Comparison of ENCODE assay signal across 18 cellular contexts in genomic region chr9:124733964-124734740, GRCh38. TPM values are rescaled to one million over a fixed set of nuclear protein-coding genes. Genes with fewer than 3 reads are reported as not detected.
DNase-seq lines count a peak whose midpoint lies in the region; ATAC-seq and TF ChIP-seq lines count a peak whose summit lies in the region.
"Had no signal": no experiment of that assay in that cellular context is flagged by ENCODE, and none has a peak within 500 bp of the region (broad histone marks: within the 10 kb centered on the region; RNA-seq: fewer than 3 reads in every experiment).

No MANE protein-coding gene starts in this region.

- no peaks in the 10 kb centered on the region for H3K9me3 ChIP-seq in PC-3 (ENCODE audit: low read length)
- no peaks in the 10 kb centered on the region for H3K9me3 ChIP-seq in psoas muscle
- no peaks in the 10 kb centered on the region for H3K9me3 ChIP-seq in T-helper 17 cell (ENCODE audit: control insufficient read depth, low read length, poor library complexity, severe bottlenecking)
- no peaks in the 10 kb centered on the region for H3K9me3 ChIP-seq in ascending aorta
- H3K9me3 ChIP-seq: HAP-1, MG63 had no signal

- H3K27ac ChIP-seq in PC-3 (ENCODE audit: low read length) = no peak overlapping the region
- H3K27ac ChIP-seq in foreskin keratinocyte = no peak overlapping the region
- H3K27ac ChIP-seq in psoas muscle = peak overlapping the region; percentile 30
- no peak overlapping the region for H3K27ac ChIP-seq in ascending aorta

- ATAC-seq in PC-3 (no peak), foreskin keratinocyte (peak; percentile 54), psoas muscle (peak; percentile 55 to 83 (median 80)), T-helper 17 cell (no peak)
- ATAC-seq: natural killer cell had no signal

- H3K36me3 ChIP-seq in PC-3 (ENCODE audit: low read depth, low read length) (no peaks in the 10 kb centered on the region), psoas muscle (ENCODE audit: insufficient read depth in 1 of 2, low read depth in 1 of 2) (no peaks in the 10 kb centered on the region), ascending aorta (no peaks in the 10 kb centered on the region)
- H3K36me3 ChIP-seq: HAP-1, MG63 had no signal

- H3K9ac ChIP-seq in PC-3 (ENCODE audit: low read length) = no peak overlapping the region

- H2AFZ ChIP-seq in PC-3 (ENCODE audit: low read length) = no peak overlapping the region

- peaks cover 41% of the 10 kb centered on the region for H3K27me3 Mint-ChIP-seq in T-helper 17 cell

- H3K4me1 ChIP-seq in PC-3 (ENCODE audit: insufficient read depth, low read length) = peaks cover 14% of the 10 kb centered on the region
- peaks cover 11% of the 10 kb centered on the region for H3K4me1 ChIP-seq in foreskin keratinocyte
- H3K4me1 ChIP-seq in psoas muscle = peaks cover 13% of the 10 kb centered on the region
- no peaks in the 10 kb centered on the region for H3K4me1 ChIP-seq in ascending aorta

- 0 out of 2 replicates have a peak, but pooled peaks cover 3% of the 10 kb centered on the region for H3K79me2 ChIP-seq in PC-3 (ENCODE audit: low read length)

- H3K4me2 ChIP-seq in PC-3 (ENCODE audit: low read length) = peak overlapping the region; percentile 69; the same call in 1 of the 2 replicates

- CTCF ChIA-PET in PC-3 (lab: Charles Lee) = no interaction called here

- H3K9me2 ChIP-seq in PC-3 (replicated peaks; ENCODE audit: low read length) = no peaks in the 10 kb centered on the region

- H3F3A ChIP-seq in PC-3 (ENCODE audit: low read length, unreplicated experiment) = no peaks in the 10 kb centered on the region

- no peak overlapping the region for H3K27ac Mint-ChIP-seq in T-helper 17 cell
- H3K27ac Mint-ChIP-seq: activated CD4-positive, alpha-beta T cell treated with anti-CD3 and anti-CD28 coated beads, Interleukin-2, amount 10 ng/mL, durations not matched to agents 7 days and 5 days; activated naive CD4-positive, alpha-beta T cell treated with anti-CD3 and anti-CD28 coated beads, Interleukin-2, amount 50 U/mL, for 72 hours; CD4-positive, alpha-beta T cell; natural killer cell had no signal

- POLR2A ChIA-PET in PC-3 (lab: Charles Lee; ENCODE audit: unreplicated experiment) = no interaction called here

- no peaks in the 10 kb centered on the region for H4K20me1 ChIP-seq in PC-3 (ENCODE audit: low read length)

- no TSS peak for BruUV-seq in PC-3 (replicated peaks; lab: Mats Ljungman, UMichigan)

- H3K4me1 Mint-ChIP-seq in T-helper 17 cell = peaks cover 3% of the 10 kb centered on the region
- H3K4me1 Mint-ChIP-seq: natural killer cell had no signal

- intact Hi-C loops in PC-3 (cut with micrococcal nuclease) (no loop called here), psoas muscle (cut with DNase I) (no loop called here), ascending aorta (cut with DNase I) (no loop called here)

- no peaks in the 10 kb centered on the region for H3K36me3 Mint-ChIP-seq in T-helper 17 cell (ENCODE audit: low read depth)
- H3K36me3 Mint-ChIP-seq: activated naive CD4-positive, alpha-beta T cell treated with anti-CD3 and anti-CD28 coated beads, Interleukin-2, amount 50 U/mL, for 72 hours; natural killer cell had no signal

- WGBS in psoas muscle, 3 donors = 55 to 68% (median 62%) methylated on average over 14 of the region's 14 CpGs

- no peak overlapping the region for H3K4me3 ChIP-seq in PC-3 (ENCODE audit: low read length)
- peak overlapping the region; percentile 28 for H3K4me3 ChIP-seq in psoas muscle
- H3K4me3 ChIP-seq in ascending aorta = no peak overlapping the region
- H3K4me3 ChIP-seq: HAP-1, MG63 had no signal

- peak; percentile 87 for DNase-seq in HT-29 (ENCODE audit: low spot score)
- DNase-seq in PC-3 = no peak
- DNase-seq in foreskin keratinocyte = peak in 1 of 2 donors; percentile 57
- no peak for DNase-seq in psoas muscle
- DNase-seq in NCI-H1105 treated with DMSO at 0.1 percent for 48 hours (lab: John Stamatoyannopoulos, UW) = no peak
- no peak for DNase-seq in T-helper 17 cell
- DNase-seq in ascending aorta (ENCODE audit: low spot score in 2 of 2) = no peak
- DNase-seq in retina = no peak
- DNase-seq: activated CD4-positive, alpha-beta T cell treated with anti-CD3 and anti-CD28 coated beads, Interleukin-2, amount 10 ng/mL, durations not matched to agents 7 days and 5 days; CD4-positive, alpha-beta T cell; effector CD8-positive, alpha-beta T cell; hippocampal formation; MG63; natural killer cell; NCI-H82; SW 1271 had no signal

- H3K27me3 ChIP-seq in PC-3 (ENCODE audit: low read length) (no peaks in the 10 kb centered on the region), foreskin keratinocyte (no peaks in the 10 kb centered on the region), psoas muscle (ENCODE audit: insufficient read depth in 3 of 3, low read length in 2 of 3) (no peaks in the 10 kb centered on the region), ascending aorta (no peaks in the 10 kb centered on the region)
- H3K27me3 ChIP-seq: MG63 had no signal

- no peak for TF ChIP-seq CTCF in PC-3 (conservative IDR thresholded peaks at IDR 0.05; ENCODE audit: low read depth, low read length)
- TF ChIP-seq CTCF in foreskin keratinocyte (conservative IDR thresholded peaks at IDR 0.05) = no peak
- no peak for TF ChIP-seq CTCF in psoas muscle (IDR thresholded peaks at IDR 0.05)
- TF ChIP-seq CTCF in ascending aorta (IDR thresholded peaks at IDR 0.05) = no peak

- no peak overlapping the region for H3K4me3 Mint-ChIP-seq in T-helper 17 cell
- H3K4me3 Mint-ChIP-seq: activated CD4-positive, alpha-beta T cell treated with anti-CD3 and anti-CD28 coated beads, Interleukin-2, amount 10 ng/mL, durations not matched to agents 7 days and 5 days; CD4-positive, alpha-beta T cell; natural killer cell had no signal

RNA-seq across cellular contexts. Expression of gene NR6A1, which starts 37.0 kb away (rescaled TPM):
- 3.4 and 4.7 TPM in 2 replicates for total RNA-seq in HT-29 (2014; rRNA removed; shearing (Covaris generic))
- total RNA-seq in PC-3 (2014; rRNA removed) (0.77 and 1.6 TPM in 2 replicates), foreskin keratinocyte (0.68 and 1.0 TPM in 2 replicates), psoas muscle (1 to 10 TPM in 3 of 4 donors, under 1 TPM in 1; 0.54 to 2.6 (median 1.6) TPM), T-helper 17 cell (under 1 TPM; 0.08 to 0.22 TPM), ascending aorta (0.53 TPM)
- polyA plus RNA-seq in foreskin keratinocyte (0.18 and 0.39 TPM in 2 replicates), psoas muscle (under 1 TPM; 0.32 to 0.70 (median 0.39) TPM)
- total RNA-seq: CD4-positive, alpha-beta T cell had no signal

RNA-seq across cellular contexts. Expression of gene OLFML2A, which starts 42.8 kb away (rescaled TPM):
- total RNA-seq in HT-29 (2014; rRNA removed; shearing (Covaris generic)) = 0.21 TPM in 1 of 2 replicates, not detected in the other
- total RNA-seq in PC-3 (2014; rRNA removed) = 3.4 and 4.7 TPM in 2 replicates
- 1.3 and 3.1 TPM in 2 replicates for total RNA-seq in foreskin keratinocyte
- 0.51 and 1.5 TPM in 2 replicates for polyA plus RNA-seq in foreskin keratinocyte
- 10 to 100 TPM in 3 of 4 donors, 1 to 10 TPM in 1; 7.1 to 30.3 (median 13.2) TPM for total RNA-seq in psoas muscle
- polyA plus RNA-seq in psoas muscle = 1 to 10 TPM; 3.0 to 5.1 (median 4.0) TPM
- total RNA-seq in T-helper 17 cell = not detected
- total RNA-seq in ascending aorta = 129 TPM
- total RNA-seq: activated CD4-positive, alpha-beta T cell treated with anti-CD3 and anti-CD28 coated beads, Interleukin-2, amount 10 ng/mL, durations not matched to agents 7 days and 5 days; activated naive CD4-positive, alpha-beta T cell treated with anti-CD3 and anti-CD28 coated beads, Interleukin-2, amount 50 U/mL, for 72 hours; CD4-positive, alpha-beta T cell; natural killer cell had no signal

Comparison
In these comparisons a context has a peak if more than half of its experiments do, and no peak if none do; other contexts are left out.
1. ATAC-seq: peak in foreskin keratinocyte (single experiment) and psoas muscle (4 of 4); none in PC-3 (single experiment) and T-helper 17 cell (single experiment).